1 cellular context compared by ENCODE assay signal in the genomic region with DNA sequence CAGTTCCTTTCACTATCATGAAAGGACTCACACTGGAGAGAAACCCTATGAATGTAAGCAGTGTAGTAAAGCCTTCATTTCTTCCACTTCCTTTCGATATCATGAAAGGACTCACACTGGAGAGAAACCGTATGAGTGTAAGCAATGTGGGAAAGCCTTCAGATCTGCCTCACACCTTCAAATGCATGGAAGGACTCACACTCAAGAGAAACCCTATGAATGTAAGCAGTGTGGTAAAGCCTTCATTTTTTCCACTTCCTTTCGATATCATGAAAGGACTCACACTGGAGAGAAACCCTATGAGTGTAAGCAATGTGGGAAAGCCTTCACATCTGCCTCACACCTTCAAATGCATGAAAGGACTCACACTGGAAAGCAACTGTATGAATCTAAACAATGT.
A peak's percentile ranks its signal among the peaks of the same experiment; 100 is the strongest.
TF ChIP-seq lines count a peak whose summit lies in the region.

No MANE protein-coding gene starts in this region.

TF ChIP-seq in HepG2, 621 proteins besides CTCF, POLR2A, EP300 and RAD21:
- TF ChIP-seq ZNF75D (CRISPR knock-in tag; IDR thresholded peaks at IDR 0.05; ENCODE audit: borderline replicate concordance): peak; percentile 93
